In genomic region chr10:79385392-79385795, GRCh38 we compare ENCODE assay signal across 28 cellular contexts. TPM values are rescaled to one million over a fixed set of nuclear protein-coding genes. Genes with fewer than 3 reads are reported as not detected.
A peak's percentile ranks its signal among the peaks of the same experiment; 100 is the strongest.
DNase-seq lines count a peak whose midpoint lies in the region; ATAC-seq, FAIRE-seq and TF ChIP-seq lines count a peak whose summit lies in the region.
"Had no signal": no experiment of that assay in that cellular context is flagged by ENCODE, and none has a peak within 500 bp of the region (broad histone marks: within the 10 kb centered on the region; RNA-seq: fewer than 3 reads in every experiment).

No MANE protein-coding gene starts in this region.

- H3K27ac ChIP-seq in heart right ventricle (no peak overlapping the region), mesenchymal stem cell (ENCODE audit: low read length, poor library complexity, severe bottlenecking) (no peak overlapping the region), upper lobe of right lung (no peak overlapping the region)
- H3K27ac ChIP-seq: breast epithelium, colonic mucosa, gastrocnemius medialis, neutrophil, Peyer's patch, psoas muscle, SJCRH30 had no signal

- no peak overlapping the region for H3K23ac ChIP-seq in mesenchymal stem cell (ENCODE audit: low read length in 2 of 2)

- H3K79me1 ChIP-seq in mesenchymal stem cell (replicated peaks; ENCODE audit: low read length, poor library complexity, severe bottlenecking): peaks cover 13% of the 10 kb centered on the region

- H4K91ac ChIP-seq in mesenchymal stem cell (ENCODE audit: low read length): no peak overlapping the region

- H3K4me1 ChIP-seq in heart right ventricle (peaks cover 18 to 53% (median 39%) of the 10 kb centered on the region in 9 donors), mesenchymal stem cell (ENCODE audit: control insufficient read depth, insufficient read depth, low read depth, low read length) (peaks cover 39% of the 10 kb centered on the region), upper lobe of right lung (peaks cover 11% of the 10 kb centered on the region)
- H3K4me1 ChIP-seq: breast epithelium, Caco-2, colonic mucosa had no signal

- H3K27ac Mint-ChIP-seq in activated CD4-positive, alpha-beta memory T cell treated with anti-CD3 and anti-CD28 coated beads for 36 hours: no peak overlapping the region
- H3K27ac Mint-ChIP-seq: activated CD4-positive, alpha-beta T cell treated with anti-CD3 and anti-CD28 coated beads, Interleukin-2, amount 10 ng/mL, durations not matched to agents 24 days and 14 days; effector memory CD8-positive, alpha-beta T cell; stimulated activated naive B cell treated with anti-CD40 and anti-IgM and Interleukin-4, amounts not matched to agents 10 μg/mL and 1 μg/mL and 100 μg/mL, for 72 hours had no signal

- DNase-seq in left cardiac atrium (peak; percentile 13), heart right ventricle (no peak), mesenchymal stem cell (no peak), upper lobe of right lung (peak; percentile 49), medulla oblongata (ENCODE audit: extremely low spot score) (no peak), urothelium cell line (ENCODE audit: low spot score) (no peak)
- DNase-seq in activated CD4-positive, alpha-beta memory T cell treated with anti-CD3 and anti-CD28 coated beads for 36 hours: peak; percentile 4
- DNase-seq: activated CD4-positive, alpha-beta T cell treated with anti-CD3 and anti-CD28 coated beads, Interleukin-2, amount 10 ng/mL, durations not matched to agents 24 days and 14 days; activated gamma-delta T cell treated with Interleukin-2 at 50 U/mL for 16 hours; amniotic stem cell; C1 segment of cervical spinal cord; DND-41; effector memory CD8-positive, alpha-beta T cell; Kasumi-1; NCI-H1694 treated with DMSO at 0.1 percent for 48 hours; NCI-H526; stimulated activated naive B cell treated with anti-CD40 and anti-IgM and Interleukin-4, amounts not matched to agents 10 μg/mL and 1 μg/mL and 100 μg/mL, for 72 hours had no signal

- WGBS in heart right ventricle, 2 donors: 91 to 95% methylated on average over 9 of the region's 9 CpGs
- WGBS in mesenchymal stem cell: 99% methylated on average over 6 of the region's 9 CpGs

- no peak overlapping the region for H2BK12ac ChIP-seq in mesenchymal stem cell (ENCODE audit: low read length in 2 of 2)

- no peak overlapping the region for H3K9ac ChIP-seq in mesenchymal stem cell (ENCODE audit: low read length)

- H3K27me3 ChIP-seq in heart right ventricle (no peaks in the 10 kb centered on the region), mesenchymal stem cell (ENCODE audit: control insufficient read depth in 1 of 2, insufficient read depth in 1 of 2, low read length in 2 of 2) (no peaks in the 10 kb centered on the region), upper lobe of right lung (no peaks in the 10 kb centered on the region)
- H3K27me3 ChIP-seq: breast epithelium, colonic mucosa, gastrocnemius medialis, neutrophil, Peyer's patch, SJCRH30 had no signal

- no peak overlapping the region for H3K14ac ChIP-seq in mesenchymal stem cell (ENCODE audit: low read length in 2 of 2)

- TF ChIP-seq CTCF in heart right ventricle (IDR thresholded peaks at IDR 0.05) (no peak), upper lobe of right lung (IDR thresholded peaks at IDR 0.05) (no peak)

- H3K18ac ChIP-seq in mesenchymal stem cell (ENCODE audit: low read depth in 1 of 2, low read length in 2 of 2): peak overlapping the region in 1 of 2 experiments; percentile 67

- H2AK5ac ChIP-seq in mesenchymal stem cell (ENCODE audit: low read length, severe bottlenecking): no peak overlapping the region

- H4K8ac ChIP-seq in mesenchymal stem cell (ENCODE audit: low read length): peak overlapping the region; percentile 33

- no peaks in the 10 kb centered on the region for H3K36me3 Mint-ChIP-seq in activated CD4-positive, alpha-beta memory T cell treated with anti-CD3 and anti-CD28 coated beads for 36 hours
- H3K36me3 Mint-ChIP-seq: stimulated activated naive B cell treated with anti-CD40 and anti-IgM and Interleukin-4, amounts not matched to agents 10 μg/mL and 1 μg/mL and 100 μg/mL, for 72 hours had no signal

- H2BK5ac ChIP-seq in mesenchymal stem cell (ENCODE audit: low read depth, low read length, poor library complexity, severe bottlenecking): no peak overlapping the region

- H3K9me3 ChIP-seq in heart right ventricle (no peaks in the 10 kb centered on the region), mesenchymal stem cell (ENCODE audit: control insufficient read depth, low read length) (no peaks in the 10 kb centered on the region), upper lobe of right lung (no peaks in the 10 kb centered on the region)
- H3K9me3 ChIP-seq: breast epithelium, Caco-2, colonic mucosa, gastrocnemius medialis, neutrophil, Peyer's patch, psoas muscle, SJCRH30 had no signal

- CTCF ChIA-PET in activated CD4-positive, alpha-beta memory T cell treated with anti-CD3 and anti-CD28 coated beads for 36 hours (lab: Charles Lee): no interaction called here

- H3K4me3 ChIP-seq in heart right ventricle: no peak overlapping the region
- H3K4me3 ChIP-seq in mesenchymal stem cell (ENCODE audit: insufficient read depth in 1 of 2, low read depth in 1 of 2, low read length in 2 of 2): no peak overlapping the region
- no peak overlapping the region for H3K4me3 ChIP-seq in upper lobe of right lung
- H3K4me3 ChIP-seq: breast epithelium, colonic mucosa, gastrocnemius medialis, lung, Peyer's patch, psoas muscle, SJCRH30, skin epidermis had no signal

- H3K4ac ChIP-seq in mesenchymal stem cell (ENCODE audit: low read depth in 1 of 2, low read length in 2 of 2): no peak overlapping the region

- H3K9me3 Mint-ChIP-seq in activated CD4-positive, alpha-beta memory T cell treated with anti-CD3 and anti-CD28 coated beads for 36 hours: no peaks in the 10 kb centered on the region
- H3K9me3 Mint-ChIP-seq: activated CD4-positive, alpha-beta T cell treated with anti-CD3 and anti-CD28 coated beads, Interleukin-2, amount 10 ng/mL, durations not matched to agents 24 days and 14 days; effector memory CD8-positive, alpha-beta T cell; stimulated activated naive B cell treated with anti-CD40 and anti-IgM and Interleukin-4, amounts not matched to agents 10 μg/mL and 1 μg/mL and 100 μg/mL, for 72 hours had no signal

- H3K27me3 Mint-ChIP-seq in activated CD4-positive, alpha-beta memory T cell treated with anti-CD3 and anti-CD28 coated beads for 36 hours: no peaks in the 10 kb centered on the region
- H3K27me3 Mint-ChIP-seq: effector memory CD8-positive, alpha-beta T cell had no signal

- no peak overlapping the region for H3K4me2 ChIP-seq in mesenchymal stem cell (ENCODE audit: low read length, poor library complexity, severe bottlenecking)

- POLR2A ChIA-PET in activated CD4-positive, alpha-beta memory T cell treated with anti-CD3 and anti-CD28 coated beads for 36 hours (lab: Charles Lee): no interaction called here

- no peak overlapping the region for H2BK120ac ChIP-seq in mesenchymal stem cell (ENCODE audit: low read depth, low read length)

- intact Hi-C loops in left cardiac atrium (cut with DNase I): no loop called here
- intact Hi-C loops in heart right ventricle (cut with DNase I): loop anchor here in 1 of 10 donors (5.0 kb wide), 1 partner anchor 67 kb away; no protein-coding TSS in a partner anchor
- intact Hi-C loops in activated CD4-positive, alpha-beta memory T cell treated with anti-CD3 and anti-CD28 coated beads for 36 hours (cut with micrococcal nuclease): no loop called here
- intact Hi-C loops in upper lobe of right lung (cut with DNase I): no loop called here

- H3K4me3 Mint-ChIP-seq in activated CD4-positive, alpha-beta memory T cell treated with anti-CD3 and anti-CD28 coated beads for 36 hours: no peak overlapping the region
- H3K4me3 Mint-ChIP-seq: activated CD4-positive, alpha-beta T cell treated with anti-CD3 and anti-CD28 coated beads, Interleukin-2, amount 10 ng/mL, durations not matched to agents 24 days and 14 days; effector memory CD8-positive, alpha-beta T cell; stimulated activated naive B cell treated with anti-CD40 and anti-IgM and Interleukin-4, amounts not matched to agents 10 μg/mL and 1 μg/mL and 100 μg/mL, for 72 hours had no signal

- no peak for FAIRE-seq in urothelium cell line (lab: Jason Lieb, UNC)

- ATAC-seq in left cardiac atrium (no peak), heart right ventricle (no peak), upper lobe of right lung (no peak)
- ATAC-seq: effector memory CD8-positive, alpha-beta T cell; gastrocnemius medialis; HCT116; psoas muscle; stimulated activated naive B cell treated with anti-CD40 and anti-IgM and Interleukin-4, amounts not matched to agents 10 μg/mL and 1 μg/mL and 100 μg/mL, for 72 hours had no signal

- H2BK15ac ChIP-seq in mesenchymal stem cell (ENCODE audit: low read depth, poor library complexity, severe bottlenecking): peak overlapping the region; percentile 36

- no peak overlapping the region for H2AFZ ChIP-seq in mesenchymal stem cell (ENCODE audit: low read depth, low read length)

- no peaks in the 10 kb centered on the region for H3K4me1 Mint-ChIP-seq in activated CD4-positive, alpha-beta memory T cell treated with anti-CD3 and anti-CD28 coated beads for 36 hours (ENCODE audit: low read depth)
- H3K4me1 Mint-ChIP-seq: activated CD4-positive, alpha-beta T cell treated with anti-CD3 and anti-CD28 coated beads, Interleukin-2, amount 10 ng/mL, durations not matched to agents 24 days and 14 days had no signal

- H3K36me3 ChIP-seq in heart right ventricle: peaks cover 0 to 67% (median 12%) of the 10 kb centered on the region in 9 donors
- peaks cover 59 to 65% of the 10 kb centered on the region in 2 experiments for H3K36me3 ChIP-seq in mesenchymal stem cell (ENCODE audit: control insufficient read depth in 1 of 2, insufficient read depth in 2 of 2, low read depth in 1 of 2, low read length in 2 of 2)
- peaks cover 4% of the 10 kb centered on the region for H3K36me3 ChIP-seq in upper lobe of right lung
- H3K36me3 ChIP-seq: breast epithelium, colonic mucosa, neutrophil had no signal

RNA-seq across cellular contexts. Expression of gene PPIF, which starts 38.1 kb away (rescaled TPM):
- 100 to 1,000 TPM; 110 to 155 TPM for total RNA-seq in left cardiac atrium
- total RNA-seq in heart right ventricle: 100 to 1,000 TPM in 9 of 10 donors, 10 to 100 TPM in 1; 95.5 to 205 (median 148) TPM
- 100 to 1,000 TPM in 1 of 2 donors, 10 to 100 TPM in 1; 44.3 to 144 TPM for polyA plus RNA-seq in heart right ventricle
- total RNA-seq in activated CD4-positive, alpha-beta memory T cell treated with anti-CD3 and anti-CD28 coated beads for 36 hours: 10 to 100 TPM; 87.2 to 94.0 TPM
- 49.4 TPM for polyA plus RNA-seq in mesenchymal stem cell (2013, experiment 1 of 2)
- polyA plus RNA-seq in mesenchymal stem cell (2013, experiment 2 of 2): 50.7 TPM
- 30.7 TPM for total RNA-seq in upper lobe of right lung

Comparison
In these comparisons a context has a peak if more than half of its experiments do, and no peak if none do; other contexts are left out.
1. DNase-seq: peak in left cardiac atrium (single experiment), activated CD4-positive, alpha-beta memory T cell treated with anti-CD3 and anti-CD28 coated beads for 36 hours (single experiment) and upper lobe of right lung (single experiment); none in heart right ventricle (0 of 2), mesenchymal stem cell (single experiment), medulla oblongata (single experiment) and urothelium cell line (single experiment).